Comparison of ENCODE assay signal across 10 cellular contexts in genomic region chr3:105365171-105365535, GRCh38. TPM values are rescaled to one million over a fixed set of nuclear protein-coding genes. Genes with fewer than 3 reads are reported as not detected.
DNase-seq lines count a peak whose midpoint lies in the region; ATAC-seq and TF ChIP-seq lines count a peak whose summit lies in the region.
"Had no signal": no experiment of that assay in that cellular context is flagged by ENCODE, and none has a peak within 500 bp of the region (broad histone marks: within the 10 kb centered on the region; RNA-seq: fewer than 3 reads in every experiment).

No MANE protein-coding gene starts in this region.

- CTCF ChIA-PET in activated naive CD4-positive, alpha-beta T cell treated with anti-CD3 and anti-CD28 coated beads, Interleukin-2, amount 10 ng/mL, durations not matched to agents 7 days and 5 days (lab: Charles Lee), result interaction anchor here (1.0 kb wide), 2 partner anchors 10 to 1244 kb away, joined by 3 read pairs; no protein-coding TSS in a partner anchor

- H3K4me1 ChIP-seq in body of pancreas (peaks cover 14% of the 10 kb centered on the region), aorta (ENCODE audit: control insufficient read depth in 1 of 2, insufficient read depth in 2 of 2, low read length in 2 of 2) (no peaks in the 10 kb centered on the region)
- H3K4me1 ChIP-seq: HAP-1 had no signal

- H3K4me1 Mint-ChIP-seq in stimulated activated naive CD8-positive, alpha-beta T cell treated with anti-CD3 and anti-CD28 coated beads, Interleukin-15, Interleukin-2, amounts not matched to agents 100 ng/mL and 50 ng/mL, for 24 hours (ENCODE audit: low read depth), result peaks cover 51% of the 10 kb centered on the region
- H3K4me1 Mint-ChIP-seq in activated naive CD4-positive, alpha-beta T cell treated with anti-CD3 and anti-CD28 coated beads, Interleukin-2, amount 10 ng/mL, durations not matched to agents 7 days and 5 days, result peaks cover 40% of the 10 kb centered on the region

- H3K9me3 Mint-ChIP-seq in stimulated activated naive CD8-positive, alpha-beta T cell treated with anti-CD3 and anti-CD28 coated beads, Interleukin-15, Interleukin-2, amounts not matched to agents 100 ng/mL and 50 ng/mL, for 24 hours, result no peaks in the 10 kb centered on the region
- no peaks in the 10 kb centered on the region for H3K9me3 Mint-ChIP-seq in activated naive CD4-positive, alpha-beta T cell treated with anti-CD3 and anti-CD28 coated beads, Interleukin-2, amount 10 ng/mL, durations not matched to agents 7 days and 5 days

- intact Hi-C loops in body of pancreas (cut with DNase I) (no loop called here), aorta (cut with DNase I) (loop anchor here (5.0 to 10.0 kb wide), 6 partner anchors 152 to 1090 kb away; no protein-coding TSS in a partner anchor)

- no peak overlapping the region for H3K27ac Mint-ChIP-seq in stimulated activated naive CD8-positive, alpha-beta T cell treated with anti-CD3 and anti-CD28 coated beads, Interleukin-15, Interleukin-2, amounts not matched to agents 100 ng/mL and 50 ng/mL, for 24 hours
- no peak overlapping the region for H3K27ac Mint-ChIP-seq in activated naive CD4-positive, alpha-beta T cell treated with anti-CD3 and anti-CD28 coated beads, Interleukin-2, amount 10 ng/mL, durations not matched to agents 7 days and 5 days

- peak overlapping the region in 1 of 2 donors; percentile 3 for H3K4me3 ChIP-seq in body of pancreas
- H3K4me3 ChIP-seq in aorta (ENCODE audit: low read length in 2 of 2), result peak overlapping the region in 1 of 2 donors; percentile 2
- H3K4me3 ChIP-seq: HAP-1 had no signal

- DNase-seq in stimulated activated naive CD8-positive, alpha-beta T cell treated with anti-CD3 and anti-CD28 coated beads, Interleukin-15, Interleukin-2, amounts not matched to agents 100 U/mL and 50 U/mL, for 24 hours, result no peak
- DNase-seq in body of pancreas, result peak; percentile 50 to 85 (median 60)
- DNase-seq in kidney tubule cell (ENCODE audit: low spot score), result peak; percentile 81
- DNase-seq in aorta, result no peak
- DNase-seq in activated naive CD4-positive, alpha-beta T cell treated with anti-CD3 and anti-CD28 coated beads, Interleukin-2, amount 10 ng/mL, durations not matched to agents 7 days and 5 days, result no peak
- DNase-seq in activated CD4-positive, alpha-beta T cell treated with anti-CD3 and anti-CD28 coated beads, Interleukin-2, amount 50 U/mL, for 48 hours, result no peak
- DNase-seq: NCI-H2171 had no signal

- ATAC-seq in stimulated activated naive CD8-positive, alpha-beta T cell treated with anti-CD3 and anti-CD28 coated beads, Interleukin-15, Interleukin-2, amounts not matched to agents 100 U/mL and 50 U/mL, for 24 hours, result no peak
- ATAC-seq in body of pancreas (peak; percentile 14), aorta (ENCODE audit: low FRiP score) (no peak), HG03139 (IDR thresholded peaks at IDR 0.05; ENCODE audit: unreplicated experiment) (no peak)

- no peaks in the 10 kb centered on the region for H3K36me3 Mint-ChIP-seq in stimulated activated naive CD8-positive, alpha-beta T cell treated with anti-CD3 and anti-CD28 coated beads, Interleukin-15, Interleukin-2, amounts not matched to agents 100 ng/mL and 50 ng/mL, for 24 hours (ENCODE audit: low read depth)
- no peaks in the 10 kb centered on the region for H3K36me3 Mint-ChIP-seq in activated naive CD4-positive, alpha-beta T cell treated with anti-CD3 and anti-CD28 coated beads, Interleukin-2, amount 10 ng/mL, durations not matched to agents 7 days and 5 days

- peak in 3 of 7 experiments; percentile 8 to 27 (median 15) for TF ChIP-seq CTCF in body of pancreas (IDR thresholded peaks at IDR 0.05)

- H3K9me3 ChIP-seq in body of pancreas, result no peaks in the 10 kb centered on the region
- H3K9me3 ChIP-seq in aorta (ENCODE audit: control insufficient read depth, low read length), result no peaks in the 10 kb centered on the region
- H3K9me3 ChIP-seq: HAP-1 had no signal

- H3K27me3 ChIP-seq in body of pancreas (no peaks in the 10 kb centered on the region), aorta (ENCODE audit: control insufficient read depth in 1 of 2, insufficient read depth in 2 of 2, low read length in 1 of 2) (no peaks in the 10 kb centered on the region)

- H3K4me3 Mint-ChIP-seq in stimulated activated naive CD8-positive, alpha-beta T cell treated with anti-CD3 and anti-CD28 coated beads, Interleukin-15, Interleukin-2, amounts not matched to agents 100 ng/mL and 50 ng/mL, for 24 hours, result peak overlapping the region; percentile 91
- no peak overlapping the region for H3K4me3 Mint-ChIP-seq in activated naive CD4-positive, alpha-beta T cell treated with anti-CD3 and anti-CD28 coated beads, Interleukin-2, amount 10 ng/mL, durations not matched to agents 7 days and 5 days

- peaks cover 35% of the 10 kb centered on the region for H3K27me3 Mint-ChIP-seq in stimulated activated naive CD8-positive, alpha-beta T cell treated with anti-CD3 and anti-CD28 coated beads, Interleukin-15, Interleukin-2, amounts not matched to agents 100 ng/mL and 50 ng/mL, for 24 hours
- peaks cover 20% of the 10 kb centered on the region for H3K27me3 Mint-ChIP-seq in activated naive CD4-positive, alpha-beta T cell treated with anti-CD3 and anti-CD28 coated beads, Interleukin-2, amount 10 ng/mL, durations not matched to agents 7 days and 5 days

- peak in 1 of 3 donors; percentile 12 for TF ChIP-seq POLR2A in body of pancreas (IDR thresholded peaks at IDR 0.05)

- no peaks in the 10 kb centered on the region for H3K36me3 ChIP-seq in body of pancreas (replicated peaks in 1 of 2; ENCODE audit: insufficient read depth in 1 of 2, low read depth in 2 of 2)
- no peaks in the 10 kb centered on the region for H3K36me3 ChIP-seq in aorta (ENCODE audit: control insufficient read depth in 1 of 2, insufficient read depth in 2 of 2, low read length in 1 of 2)
- H3K36me3 ChIP-seq: HAP-1 had no signal

- WGBS in body of pancreas, 2 donors, result 5 to 11% methylated on average over 1 of the region's 1 CpG
- WGBS in aorta, 2 donors, result 30% methylated on average over 1 of the region's 1 CpG

- H3K27ac ChIP-seq in body of pancreas (peak overlapping the region; percentile 89 to 94 (median 90)), aorta (ENCODE audit: low read depth in 1 of 2, low read length in 2 of 2) (peak overlapping the region; percentile 87 to 89)

RNA-seq across cellular contexts. Expression of gene ALCAM, which starts 1.6 kb away (rescaled TPM):
- total RNA-seq in body of pancreas (10 to 100 TPM; 34.8 to 35.3 TPM), aorta (100 to 1,000 TPM in 1 of 2 donors, 10 to 100 TPM in 1; 89.9 to 154 TPM)
- 10 to 100 TPM; 35.4 to 71.4 TPM for polyA plus RNA-seq in aorta

Comparison
In these comparisons a context has a peak if more than half of its experiments do, and no peak if none do; other contexts are left out.
1. DNase-seq: peak in body of pancreas (4 of 4) and kidney tubule cell (single experiment); none in stimulated activated naive CD8-positive, alpha-beta T cell treated with anti-CD3 and anti-CD28 coated beads, Interleukin-15, Interleukin-2, amounts not matched to agents 100 U/mL and 50 U/mL, for 24 hours (single experiment), aorta (0 of 2), activated naive CD4-positive, alpha-beta T cell treated with anti-CD3 and anti-CD28 coated beads, Interleukin-2, amount 10 ng/mL, durations not matched to agents 7 days and 5 days (single experiment) and activated CD4-positive, alpha-beta T cell treated with anti-CD3 and anti-CD28 coated beads, Interleukin-2, amount 50 U/mL, for 48 hours (0 of 2).